13 cellular contexts compared by ENCODE assay signal in genomic region chr5:109693535-109694152, GRCh38. TPM values are rescaled to one million over a fixed set of nuclear protein-coding genes. Genes with fewer than 3 reads are reported as not detected.
DNase-seq lines count a peak whose midpoint lies in the region; ATAC-seq and TF ChIP-seq lines count a peak whose summit lies in the region.
"Had no signal": no experiment of that assay in that cellular context is flagged by ENCODE, and none has a peak within 500 bp of the region (broad histone marks: within the 10 kb centered on the region; RNA-seq: fewer than 3 reads in every experiment).

No MANE protein-coding gene starts in this region.

- no peak overlapping the region for H3K56ac ChIP-seq in mesendoderm (ENCODE audit: low read length)

- no peak overlapping the region for H3K23ac ChIP-seq in mesendoderm (ENCODE audit: low read length)

- H3K27me3 ChIP-seq in mesendoderm (ENCODE audit: insufficient read depth, low read length, poor library complexity) (no peaks in the 10 kb centered on the region), ovary (no peaks in the 10 kb centered on the region)
- H3K27me3 ChIP-seq in effector memory CD4-positive, alpha-beta T cell (replicated peaks; ENCODE audit: control insufficient read depth, insufficient read depth, low read length, poor library complexity, severe bottlenecking), result no peaks in the 10 kb centered on the region
- H3K27me3 ChIP-seq: colonic mucosa, spleen, transverse colon had no signal

- TF ChIP-seq EP300 in ovary (IDR thresholded peaks at IDR 0.05), result no peak

- CTCF ChIA-PET in HEK293T (lab: Yijun Ruan, JAX), result interaction anchor here (0.6 kb wide), 1 partner anchor 12 kb away, joined by 3 read pairs; no protein-coding TSS in a partner anchor

- no peak overlapping the region for H2BK5ac ChIP-seq in mesendoderm (ENCODE audit: low read length)

- H3K27ac ChIP-seq in mesendoderm (ENCODE audit: low read depth, low read length), result no peak overlapping the region
- no peak overlapping the region for H3K27ac ChIP-seq in effector memory CD4-positive, alpha-beta T cell (ENCODE audit: insufficient read depth, low read length, poor library complexity, severe bottlenecking)
- H3K27ac ChIP-seq in ovary, result no peak overlapping the region
- H3K27ac ChIP-seq: VCaP had no signal

- WGBS in mesendoderm (ENCODE audit: extremely low coverage, insufficient coverage, low lambda C conversion rate), result no CpG with 5 or more reads among the region's 4 CpGs
- WGBS in ovary, 3 donors, result 80 to 86% (median 84%) methylated on average over 4 of the region's 4 CpGs

- TF ChIP-seq POLR2A in ovary (IDR thresholded peaks at IDR 0.05), result no peak

- DNase-seq in AML-193 (lab: John Stamatoyannopoulos, UW), result peak; percentile 20 to 25
- DNase-seq in HFF-Myc (ENCODE audit: extremely low read depth, low read depth), result no peak
- peak; percentile 90 for DNase-seq in amniotic epithelial cell (ENCODE audit: low read depth)
- DNase-seq in mesendoderm, result peak; percentile 55
- DNase-seq in effector memory CD4-positive, alpha-beta T cell, result no peak
- DNase-seq in HEK293T (ENCODE audit: extremely low spot score), result no peak
- no peak for DNase-seq in ovary
- DNase-seq: colonic mucosa, KBM-7 had no signal

- no peak overlapping the region for H4K8ac ChIP-seq in mesendoderm (ENCODE audit: low read depth, low read length)

- no peak overlapping the region for H3K9ac ChIP-seq in mesendoderm (ENCODE audit: low read length)

- H3K4me2 ChIP-seq in mesendoderm (ENCODE audit: low read length), result no peak overlapping the region

- TF ChIP-seq CTCF in HFF-Myc (IDR thresholded peaks at IDR 0.05; ENCODE audit: low read depth, low read length, missing control alignments), result no peak
- no peak for TF ChIP-seq CTCF in ovary (IDR thresholded peaks at IDR 0.05)

- H3K79me1 ChIP-seq in mesendoderm (ENCODE audit: low read length), result peaks cover 6% of the 10 kb centered on the region

- intact Hi-C loops in ovary (cut with DNase I), result loop anchor here in 1 of 4 donors (5.0 kb wide), 1 partner anchor 286 kb away; the partner anchor contains the start of gene PJA2

- POLR2A ChIA-PET in HEK293T (lab: Yijun Ruan, JAX), result no interaction called here

- no peak overlapping the region for H3K18ac ChIP-seq in mesendoderm (ENCODE audit: low read length)

- H3K4me3 ChIP-seq in HFF-Myc (replicated peaks; ENCODE audit: low read depth, low read length), result peak overlapping the region; percentile 23
- H3K4me3 ChIP-seq in mesendoderm (ENCODE audit: low read length), result no peak overlapping the region
- H3K4me3 ChIP-seq in effector memory CD4-positive, alpha-beta T cell (ENCODE audit: insufficient read depth, low read depth, low read length, poor library complexity, severe bottlenecking), result no peak overlapping the region
- no peak overlapping the region for H3K4me3 ChIP-seq in ovary
- H3K4me3 ChIP-seq: colonic mucosa, transverse colon had no signal

- no peak overlapping the region for H2BK15ac ChIP-seq in mesendoderm (replicated peaks; ENCODE audit: low read depth)

- H3K79me2 ChIP-seq in mesendoderm (ENCODE audit: control insufficient read depth, insufficient read depth, low read length), result peaks cover 75% of the 10 kb centered on the region

- no peaks in the 10 kb centered on the region for H3K36me3 ChIP-seq in mesendoderm (ENCODE audit: control insufficient read depth, insufficient read depth, low read length)
- H3K36me3 ChIP-seq in effector memory CD4-positive, alpha-beta T cell (ENCODE audit: control insufficient read depth, insufficient read depth, low read length), result no peaks in the 10 kb centered on the region
- no peaks in the 10 kb centered on the region for H3K36me3 ChIP-seq in ovary
- H3K36me3 ChIP-seq: colonic mucosa, spleen, transverse colon had no signal

- no peak overlapping the region for H2AK5ac ChIP-seq in mesendoderm (ENCODE audit: low read length)

- H2BK120ac ChIP-seq in mesendoderm (ENCODE audit: low read depth, low read length), result no peak overlapping the region

- H3K4me1 ChIP-seq in mesendoderm (ENCODE audit: control insufficient read depth, low read depth, low read length) (peaks cover 10% of the 10 kb centered on the region), ovary (ENCODE audit: insufficient read depth) (peaks cover 11% of the 10 kb centered on the region)
- H3K4me1 ChIP-seq in effector memory CD4-positive, alpha-beta T cell (ENCODE audit: control insufficient read depth, insufficient read depth, low read length, poor library complexity, severe bottlenecking), result peaks cover 28% of the 10 kb centered on the region

- no peak overlapping the region for H3K4ac ChIP-seq in mesendoderm (ENCODE audit: low read depth, low read length)

- no peak overlapping the region for H4K5ac ChIP-seq in mesendoderm (ENCODE audit: low read length)

- no peak for ATAC-seq in HG02884 (IDR thresholded peaks at IDR 0.05; ENCODE audit: unreplicated experiment)

- no peaks in the 10 kb centered on the region for H3K9me3 ChIP-seq in effector memory CD4-positive, alpha-beta T cell (ENCODE audit: control insufficient read depth, low read length)
- no peaks in the 10 kb centered on the region for H3K9me3 ChIP-seq in ovary
- H3K9me3 ChIP-seq: colonic mucosa, transverse colon had no signal

TF ChIP-seq in HEK293T, 16 proteins besides CTCF, POLR2A, EP300 and RAD21:
- TF ChIP-seq PKNOX1 (IDR thresholded peaks at IDR 0.05) (no peak), ARNT (IDR thresholded peaks at IDR 0.05) (no peak), FOXK2 (IDR thresholded peaks at IDR 0.05) (no peak), NFRKB (IDR thresholded peaks at IDR 0.05) (no peak), FOXA1 (IDR thresholded peaks at IDR 0.05) (no peak), HDGF (IDR thresholded peaks at IDR 0.05; ENCODE audit: borderline replicate concordance) (no peak)

RNA-seq across cellular contexts. Expression of gene MAN2A1, which starts 3.9 kb away (rescaled TPM):
- polyA plus RNA-seq in mesendoderm (2013, experiment 1 of 2), result 56.3 TPM
- 55.7 TPM for polyA plus RNA-seq in mesendoderm (2013, experiment 2 of 2)
- 10 to 100 TPM; 25.1 to 56.5 (median 34.1) TPM for total RNA-seq in ovary
- 10 to 100 TPM; 10.7 to 28.1 TPM for polyA plus RNA-seq in ovary

Comparison
In these comparisons a context has a peak if more than half of its experiments do, and no peak if none do; other contexts are left out.
1. DNase-seq: peak in AML-193 (2 of 2), amniotic epithelial cell (single experiment) and mesendoderm (single experiment); none in HFF-Myc (single experiment), effector memory CD4-positive, alpha-beta T cell (0 of 3), HEK293T (single experiment) and ovary (0 of 5).